35 cellular contexts compared by ENCODE assay signal in genomic region chr5:71503536-71503935, GRCh38.
"Had no signal": no experiment of that assay in that cellular context is flagged by ENCODE, and none has a peak within 500 bp of the region (broad histone marks: within the 10 kb centered on the region; RNA-seq: fewer than 3 reads in every experiment).

No MANE protein-coding gene starts in this region.

- H3K27me3 ChIP-seq: MG63 had no signal

- H3K4me2 ChIP-seq: KMS-11 had no signal

- H3K27ac ChIP-seq: KMS-11 had no signal

- DNase-seq: Karpas-422, Kasumi-1, MG63, MM.1S, MV-4-11, NCI-H1048, NCI-H1092, NCI-H1092 treated with DMSO at 0.1 percent for 48 hours, NCI-H1105, NCI-H1105 treated with DMSO at 0.1 percent for 48 hours, NCI-H1417, NCI-H1417 treated with DMSO at 0.1 percent for 48 hours, NCI-H1436, NCI-H1436 treated with DMSO at 0.1 percent for 48 hours, NCI-H146, NCI-H1694, NCI-H1694 treated with DMSO at 0.1 percent for 48 hours, NCI-H187, NCI-H187 treated with DMSO at 0.1 percent for 48 hours, NCI-H1930, NCI-H2029, NCI-H2029 treated with DMSO at 0.1 percent for 48 hours, NCI-H2081, NCI-H2081 treated with DMSO at 0.1 percent for 48 hours, NCI-H2107, NCI-H2171, NCI-H2171 treated with DMSO at 0.1 percent for 48 hours, NCI-H2227 treated with DMSO at 0.1 percent for 48 hours, NCI-H226, NCI-H345, NCI-H446, NCI-H446 treated with DMSO at 0.1 percent for 48 hours, NCI-H510A, NCI-H510A treated with DMSO at 0.1 percent for 48 hours had no signal

- H3K9ac ChIP-seq: KMS-11 had no signal

- H3K9me3 ChIP-seq: MG63 had no signal

- H3K4me3 ChIP-seq: MG63 had no signal
